ENCODE assay signal across 24 cellular contexts in the genomic region with DNA sequence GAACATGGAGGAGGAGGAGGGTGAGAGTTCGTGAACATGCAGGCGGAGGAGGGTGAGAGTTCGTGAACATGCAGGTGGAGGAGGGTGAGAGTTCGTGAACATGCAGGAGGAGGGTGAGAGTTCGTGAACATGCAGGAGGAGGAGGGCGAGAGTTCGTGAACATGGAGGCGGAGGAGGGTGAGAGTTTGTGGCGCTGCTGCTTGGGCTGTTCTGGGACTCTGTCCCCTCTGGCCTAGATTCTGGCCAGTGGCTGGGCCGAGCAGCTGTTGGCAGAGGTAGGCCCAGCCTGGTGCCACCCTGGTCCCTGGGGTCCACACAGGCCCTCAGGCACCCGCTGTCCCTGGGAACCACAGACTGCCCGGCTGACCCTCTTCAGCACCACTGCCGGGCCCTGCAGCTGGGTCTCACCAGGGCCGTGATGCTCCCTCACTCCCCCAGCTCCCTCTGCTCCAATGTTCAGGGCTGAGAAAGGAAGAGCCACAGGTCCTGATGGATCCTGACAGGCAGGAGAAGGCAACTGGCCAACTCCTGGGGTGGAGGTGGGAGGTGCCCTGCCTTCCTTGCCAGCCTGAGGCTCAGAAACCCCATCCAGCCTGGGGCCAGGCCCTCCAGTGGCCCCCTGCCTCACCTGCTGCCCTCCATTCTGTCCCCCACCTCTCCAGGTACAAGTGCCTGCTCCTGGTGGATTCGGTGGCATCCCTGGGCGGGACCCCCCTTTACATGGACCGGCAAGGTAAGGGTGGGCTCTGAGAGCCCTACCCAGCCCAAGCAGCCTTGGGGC. TPM values are rescaled to one million over a fixed set of nuclear protein-coding genes. Genes with fewer than 3 reads are reported as not detected.
DNase-seq lines count a peak whose midpoint lies in the region; ATAC-seq, FAIRE-seq and TF ChIP-seq lines count a peak whose summit lies in the region.
"Had no signal": no experiment of that assay in that cellular context is flagged by ENCODE, and none has a peak within 500 bp of the region (broad histone marks: within the 10 kb centered on the region; RNA-seq: fewer than 3 reads in every experiment).

No MANE protein-coding gene starts in this region.

- intact Hi-C loops in kidney (cut with DNase I) = no loop called here
- intact Hi-C loops in posterior vena cava (cut with DNase I) = no loop called here
- intact Hi-C loops in psoas muscle (cut with DNase I) = no loop called here
- intact Hi-C loops in activated T-helper 1 cell treated with anti-CD3 and anti-CD28 coated beads, Interleukin-12 subunit alpha, Interleukin-12 subunit beta, Interleukin-2, Interleukin-4 antibody, amounts not matched to agents 30 ng/mL and 10 ng/mL and 1 ng/mL, durations not matched to agents 14 hours and 24 hours and 36 hours (cut with micrococcal nuclease) = no loop called here

- H3K27ac ChIP-seq in HEK293 (ENCODE audit: extremely low read depth, low read depth, low read length) (no peak overlapping the region), kidney (ENCODE audit: low read depth in 2 of 2, low read length in 2 of 2) (no peak overlapping the region), psoas muscle (no peak overlapping the region)

- H3K9ac ChIP-seq in kidney (ENCODE audit: low read length in 2 of 2) = no peak overlapping the region

- TF ChIP-seq POLR2A in GM12891 (IDR thresholded peaks at IDR 0.05; ENCODE audit: low read depth, low read length) = no peak

- no peaks in the 10 kb centered on the region for H3K27me3 Mint-ChIP-seq in activated T-helper 1 cell treated with anti-CD3 and anti-CD28 coated beads, Interleukin-12 subunit alpha, Interleukin-12 subunit beta, Interleukin-2, Interleukin-4 antibody, amounts not matched to agents 30 ng/mL and 10 ng/mL and 1 ng/mL, durations not matched to agents 14 hours and 24 hours and 36 hours (ENCODE audit: insufficient read depth)

- no peak overlapping the region for H3K27ac Mint-ChIP-seq in activated T-helper 1 cell treated with anti-CD3 and anti-CD28 coated beads, Interleukin-12 subunit alpha, Interleukin-12 subunit beta, Interleukin-2, Interleukin-4 antibody, amounts not matched to agents 30 ng/mL and 10 ng/mL and 1 ng/mL, durations not matched to agents 14 hours and 24 hours and 36 hours
- H3K27ac Mint-ChIP-seq: CD4-positive, alpha-beta memory T cell had no signal

- H3K4me1 ChIP-seq in HEK293 (ENCODE audit: control insufficient read depth, insufficient read depth, low read length) (no peaks in the 10 kb centered on the region), kidney (ENCODE audit: control insufficient read depth in 1 of 2, insufficient read depth in 1 of 2, low read depth in 1 of 2, low read length in 2 of 2) (peaks cover 0 to 13% of the 10 kb centered on the region in 2 donors), psoas muscle (no peaks in the 10 kb centered on the region)

- H3K36me3 ChIP-seq in HEK293 (ENCODE audit: control insufficient read depth in 2 of 2, insufficient read depth in 1 of 2, low read length in 2 of 2) (no peaks in the 10 kb centered on the region), kidney (ENCODE audit: control insufficient read depth in 1 of 2, insufficient read depth in 2 of 2, low read length in 2 of 2) (no peaks in the 10 kb centered on the region), psoas muscle (ENCODE audit: insufficient read depth in 1 of 2, low read depth in 1 of 2) (no peaks in the 10 kb centered on the region)

- H3K4me3 Mint-ChIP-seq in activated T-helper 1 cell treated with anti-CD3 and anti-CD28 coated beads, Interleukin-12 subunit alpha, Interleukin-12 subunit beta, Interleukin-2, Interleukin-4 antibody, amounts not matched to agents 30 ng/mL and 10 ng/mL and 1 ng/mL, durations not matched to agents 14 hours and 24 hours and 36 hours = no peak overlapping the region
- H3K4me3 Mint-ChIP-seq: CD4-positive, alpha-beta memory T cell had no signal

- no peaks in the 10 kb centered on the region for H3K27me3 ChIP-seq in psoas muscle (ENCODE audit: insufficient read depth in 3 of 3, low read length in 2 of 3)

- H3K36me3 Mint-ChIP-seq in activated T-helper 1 cell treated with anti-CD3 and anti-CD28 coated beads, Interleukin-12 subunit alpha, Interleukin-12 subunit beta, Interleukin-2, Interleukin-4 antibody, amounts not matched to agents 30 ng/mL and 10 ng/mL and 1 ng/mL, durations not matched to agents 14 hours and 24 hours and 36 hours (ENCODE audit: low read depth) = no peaks in the 10 kb centered on the region
- H3K36me3 Mint-ChIP-seq: CD4-positive, alpha-beta memory T cell had no signal

- DNase-seq in GM12891 (ENCODE audit: insufficient read length, low spot score) = no peak
- peak; percentile 65 for DNase-seq in kidney
- peak; percentile 62 for DNase-seq in posterior vena cava (ENCODE audit: low spot score)
- DNase-seq in psoas muscle = no peak
- no peak for DNase-seq in activated T-helper 1 cell treated with anti-CD3 and anti-CD28 coated beads, Interleukin-12 subunit alpha, Interleukin-12 subunit beta, Interleukin-2, Interleukin-4 antibody, amounts not matched to agents 30 ng/mL and 10 ng/mL and 1 ng/mL, durations not matched to agents 14 hours and 24 hours and 36 hours (ENCODE audit: low spot score)
- DNase-seq: Calu3; DND-41; GOT3; IMR-90; Kasumi-1; NCI-H1105; NCI-H187; NCI-H226; NCI-H524 treated with DMSO at 0.1 percent for 48 hours; NK-92 treated with Interleukin-12 subunit alpha and Interleukin-12 subunit beta, amount 100 ng/mL, for 24 hours; SHP77 treated with DMSO at 0.1 percent for 48 hours had no signal

- CTCF ChIA-PET in HEK293 (lab: Yijun Ruan, JAX) = no interaction called here

- TF ChIP-seq CTCF in HEK293 (tag by site-specific recombination; IDR thresholded peaks at IDR 0.05) (no peak), kidney (IDR thresholded peaks at IDR 0.05; ENCODE audit: borderline replicate concordance, extremely low read depth, insufficient read depth) (no peak), psoas muscle (IDR thresholded peaks at IDR 0.05) (no peak)

- H3K9me3 ChIP-seq in HEK293 (ENCODE audit: control insufficient read depth, insufficient read depth, low read depth, low read length) = no peaks in the 10 kb centered on the region
- no peaks in the 10 kb centered on the region for H3K9me3 ChIP-seq in kidney (ENCODE audit: control insufficient read depth in 1 of 2, low read length in 2 of 2)
- no peaks in the 10 kb centered on the region for H3K9me3 ChIP-seq in psoas muscle

- no peak for ATAC-seq in psoas muscle
- ATAC-seq in GM21528 (IDR thresholded peaks at IDR 0.05; ENCODE audit: low FRiP score, unreplicated experiment) = no peak

- POLR2A ChIA-PET in HEK293 (lab: Yijun Ruan, JAX) = no interaction called here

- no peaks in the 10 kb centered on the region for H3K4me1 Mint-ChIP-seq in activated T-helper 1 cell treated with anti-CD3 and anti-CD28 coated beads, Interleukin-12 subunit alpha, Interleukin-12 subunit beta, Interleukin-2, Interleukin-4 antibody, amounts not matched to agents 30 ng/mL and 10 ng/mL and 1 ng/mL, durations not matched to agents 14 hours and 24 hours and 36 hours (ENCODE audit: low read depth)
- H3K4me1 Mint-ChIP-seq: CD4-positive, alpha-beta memory T cell had no signal

- H3K4me3 ChIP-seq in HEK293 (ENCODE audit: low read depth, low read length) (no peak overlapping the region), kidney (ENCODE audit: low read length in 2 of 2) (no peak overlapping the region), psoas muscle (no peak overlapping the region)

- WGBS in psoas muscle, 3 donors = 70 to 87% (median 76%) methylated on average over 17 of the region's 17 CpGs

- no peaks in the 10 kb centered on the region for H3K9me3 Mint-ChIP-seq in activated T-helper 1 cell treated with anti-CD3 and anti-CD28 coated beads, Interleukin-12 subunit alpha, Interleukin-12 subunit beta, Interleukin-2, Interleukin-4 antibody, amounts not matched to agents 30 ng/mL and 10 ng/mL and 1 ng/mL, durations not matched to agents 14 hours and 24 hours and 36 hours
- H3K9me3 Mint-ChIP-seq: CD4-positive, alpha-beta memory T cell had no signal

- peak; percentile 23 for FAIRE-seq in GM12891 (lab: Jason Lieb, UNC)
- no peak for FAIRE-seq in kidney (lab: Jason Lieb, UNC)
- FAIRE-seq: G401.6, GM18507 had no signal

TF ChIP-seq in HEK293, 187 proteins besides CTCF, POLR2A, EP300 and RAD21 (continues in another document):
- no peak for TF ChIP-seq YY1 (tag by site-specific recombination; IDR thresholded peaks at IDR 0.05)

RNA-seq across cellular contexts. Expression of a gene that starts 3.9 kb away (rescaled TPM):
- not detected for polyA plus RNA-seq in GM12891 (2012; ENCODE audit: low read depth, missing spikeins)
- total RNA-seq in kidney (0.09 TPM), posterior vena cava (not detected), psoas muscle (under 1 TPM in 1 of 4 donors, not detected in 3; 0.30 TPM)
- polyA plus RNA-seq in kidney (ENCODE audit: insufficient read depth, low read depth, low replicate concordance) (12.5 TPM), psoas muscle (1 to 10 TPM in 1 of 3 donors, under 1 TPM in 1, not detected in 1; 0.11 to 1.3 TPM)
- not detected in 2 replicates for total RNA-seq in activated T-helper 1 cell treated with anti-CD3 and anti-CD28 coated beads, Interleukin-12 subunit alpha, Interleukin-12 subunit beta, Interleukin-2, Interleukin-4 antibody, amounts not matched to agents 30 ng/mL and 10 ng/mL and 1 ng/mL, durations not matched to agents 14 hours and 24 hours and 36 hours
- total RNA-seq: Calu3; CD4-positive, alpha-beta memory T cell; IMR-90; OCI-LY7 had no signal
- polyA plus RNA-seq: AG04450; BJ; CD4-positive, alpha-beta memory T cell; IMR-90 had no signal

RNA-seq across cellular contexts. Expression of a gene that starts 23.4 kb away (rescaled TPM):
- not detected for polyA plus RNA-seq in GM12891 (2012; ENCODE audit: low read depth, missing spikeins)
- total RNA-seq in kidney (6.1 TPM), posterior vena cava (not detected), psoas muscle (not detected)
- polyA plus RNA-seq in kidney (ENCODE audit: insufficient read depth, low read depth, low replicate concordance) (28.5 TPM), psoas muscle (not detected)
- not detected in 2 replicates for total RNA-seq in activated T-helper 1 cell treated with anti-CD3 and anti-CD28 coated beads, Interleukin-12 subunit alpha, Interleukin-12 subunit beta, Interleukin-2, Interleukin-4 antibody, amounts not matched to agents 30 ng/mL and 10 ng/mL and 1 ng/mL, durations not matched to agents 14 hours and 24 hours and 36 hours
- total RNA-seq: CD4-positive, alpha-beta memory T cell; IMR-90; OCI-LY7 had no signal
- polyA plus RNA-seq: AG04450; BJ; CD4-positive, alpha-beta memory T cell; IMR-90 had no signal

RNA-seq across cellular contexts. Expression of a gene that starts 33.6 kb away (rescaled TPM):
- polyA plus RNA-seq in GM12891 (2012; ENCODE audit: low read depth, missing spikeins) = not detected
- total RNA-seq in kidney (0.13 TPM), posterior vena cava (under 1 TPM in 1 of 2 donors, not detected in 1; 0.09 TPM), psoas muscle (not detected)
- polyA plus RNA-seq in kidney (ENCODE audit: insufficient read depth, low read depth, low replicate concordance) (not detected), psoas muscle (under 1 TPM in 1 of 3 donors, not detected in 2; 0.01 TPM)
- total RNA-seq in activated T-helper 1 cell treated with anti-CD3 and anti-CD28 coated beads, Interleukin-12 subunit alpha, Interleukin-12 subunit beta, Interleukin-2, Interleukin-4 antibody, amounts not matched to agents 30 ng/mL and 10 ng/mL and 1 ng/mL, durations not matched to agents 14 hours and 24 hours and 36 hours = not detected in 2 replicates
- total RNA-seq: Calu3; CD4-positive, alpha-beta memory T cell; IMR-90; OCI-LY7 had no signal
- polyA plus RNA-seq: AG04450; BJ; CD4-positive, alpha-beta memory T cell; IMR-90 had no signal

RNA-seq across cellular contexts. Expression of a gene that starts 52.5 kb away (rescaled TPM):
- 0.58 TPM for polyA plus RNA-seq in GM12891 (2012; ENCODE audit: low read depth, missing spikeins)
- 0.54 TPM for total RNA-seq in kidney
- 0.58 TPM for polyA plus RNA-seq in kidney (ENCODE audit: insufficient read depth, low read depth, low replicate concordance)
- total RNA-seq in posterior vena cava = under 1 TPM; 0.37 to 0.57 TPM
- 1 to 10 TPM in 1 of 4 donors, under 1 TPM in 1, not detected in 2; 0.18 to 1.2 TPM for total RNA-seq in psoas muscle
- under 1 TPM; 0.01 to 0.12 (median 0.10) TPM for polyA plus RNA-seq in psoas muscle
- 0.66 and 0.83 TPM in 2 replicates for total RNA-seq in activated T-helper 1 cell treated with anti-CD3 and anti-CD28 coated beads, Interleukin-12 subunit alpha, Interleukin-12 subunit beta, Interleukin-2, Interleukin-4 antibody, amounts not matched to agents 30 ng/mL and 10 ng/mL and 1 ng/mL, durations not matched to agents 14 hours and 24 hours and 36 hours
- total RNA-seq: CD4-positive, alpha-beta memory T cell; OCI-LY7 had no signal
- polyA plus RNA-seq: AG04450; CD4-positive, alpha-beta memory T cell; IMR-90 had no signal

Comparison
In these comparisons a context has a peak if more than half of its experiments do, and no peak if none do; other contexts are left out.
1. DNase-seq: peak in kidney (single experiment) and posterior vena cava (single experiment); none in GM12891 (single experiment), psoas muscle (0 of 2) and activated T-helper 1 cell treated with anti-CD3 and anti-CD28 coated beads, Interleukin-12 subunit alpha, Interleukin-12 subunit beta, Interleukin-2, Interleukin-4 antibody, amounts not matched to agents 30 ng/mL and 10 ng/mL and 1 ng/mL, durations not matched to agents 14 hours and 24 hours and 36 hours (single experiment).